ENCODE assay signal across 18 cellular contexts in the genomic region with DNA sequence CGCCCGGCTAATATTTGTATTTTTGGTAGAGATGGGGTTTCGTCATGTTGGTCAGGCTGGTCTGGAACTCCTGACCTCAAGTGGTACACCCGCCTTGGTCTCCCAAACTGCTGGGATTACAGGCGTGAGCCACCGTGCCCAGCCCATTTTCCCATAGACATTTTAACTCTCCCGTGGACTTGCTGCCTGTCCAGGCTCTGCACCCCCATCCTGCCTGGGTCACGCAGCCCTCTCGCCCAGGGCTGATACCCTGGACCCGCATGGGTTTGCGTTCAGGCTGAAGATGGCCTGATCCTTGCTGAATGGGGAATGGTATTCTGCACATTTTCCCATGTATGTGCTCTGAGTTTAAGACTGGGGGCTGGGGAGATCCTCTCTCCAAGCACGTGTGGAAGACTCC.
"Had no signal": no experiment of that assay in that cellular context is flagged by ENCODE, and none has a peak within 500 bp of the region (broad histone marks: within the 10 kb centered on the region; RNA-seq: fewer than 3 reads in every experiment).

No MANE protein-coding gene starts in this region.

- FAIRE-seq: keratinocyte, urothelium cell line had no signal

- H3K27me3 Mint-ChIP-seq: activated naive CD4-positive, alpha-beta T cell treated with anti-CD3 and anti-CD28 coated beads, Interleukin-2, amount 50 U/mL, for 24 hours; natural killer cell treated with Interleukin-12 subunit alpha and Interleukin-12 subunit beta and Interleukin-15 and Interleukin-18, amount 100 ng/mL, for 72 hours had no signal

- H3K27ac Mint-ChIP-seq: activated CD4-positive, alpha-beta memory T cell treated with anti-CD3 and anti-CD28 coated beads for 36 hours; activated CD4-positive, alpha-beta T cell treated with anti-CD3 and anti-CD28 coated beads for 36 hours; natural killer cell treated with Interleukin-12 subunit alpha and Interleukin-12 subunit beta and Interleukin-15 and Interleukin-18, amount 100 ng/mL, for 72 hours; T-helper 17 cell had no signal

- H3K36me3 ChIP-seq: ovary, thyroid gland had no signal

- H3K36me3 Mint-ChIP-seq: activated CD4-positive, alpha-beta memory T cell treated with anti-CD3 and anti-CD28 coated beads for 36 hours; activated naive CD4-positive, alpha-beta T cell treated with anti-CD3 and anti-CD28 coated beads, Interleukin-2, amount 50 U/mL, for 24 hours; natural killer cell treated with Interleukin-12 subunit alpha and Interleukin-12 subunit beta and Interleukin-15 and Interleukin-18, amount 100 ng/mL, for 72 hours had no signal

- H3K9me3 Mint-ChIP-seq: activated CD4-positive, alpha-beta memory T cell treated with anti-CD3 and anti-CD28 coated beads for 36 hours; activated naive CD4-positive, alpha-beta T cell treated with anti-CD3 and anti-CD28 coated beads, Interleukin-2, amount 50 U/mL, for 24 hours; activated T-cell treated with anti-CD3 and anti-CD28 coated beads, Interleukin-2, amount 50 U/mL, for 4 hours; natural killer cell treated with Interleukin-12 subunit alpha and Interleukin-12 subunit beta and Interleukin-15 and Interleukin-18, amount 100 ng/mL, for 72 hours had no signal

- H3K4me3 Mint-ChIP-seq: activated CD4-positive, alpha-beta memory T cell treated with anti-CD3 and anti-CD28 coated beads for 36 hours; activated CD4-positive, alpha-beta T cell treated with anti-CD3 and anti-CD28 coated beads for 36 hours; activated naive CD4-positive, alpha-beta T cell treated with anti-CD3 and anti-CD28 coated beads, Interleukin-2, amount 50 U/mL, for 24 hours; activated T-cell treated with anti-CD3 and anti-CD28 coated beads, Interleukin-2, amount 50 U/mL, for 4 hours; brain; natural killer cell treated with Interleukin-12 subunit alpha and Interleukin-12 subunit beta and Interleukin-15 and Interleukin-18, amount 100 ng/mL, for 72 hours; T-helper 17 cell had no signal

- ATAC-seq: activated CD4-positive, alpha-beta T cell treated with anti-CD3 and anti-CD28 coated beads for 36 hours; activated T-cell treated with anti-CD3 and anti-CD28 coated beads, Interleukin-2, amount 50 U/mL, for 4 hours; natural killer cell treated with Interleukin-12 subunit alpha and Interleukin-12 subunit beta and Interleukin-15 and Interleukin-18, amount 100 ng/mL, for 72 hours; T-helper 17 cell had no signal

- DNase-seq: activated CD4-positive, alpha-beta memory T cell treated with anti-CD3 and anti-CD28 coated beads for 36 hours; activated CD4-positive, alpha-beta T cell treated with anti-CD3 and anti-CD28 coated beads for 36 hours; activated effector memory CD4-positive, alpha-beta T cell treated with anti-CD3 and anti-CD28 coated beads, Interleukin-2, amount 50 U/mL, for 16 hours; activated T-cell treated with anti-CD3 and anti-CD28 coated beads, Interleukin-2, amount 50 U/mL, for 4 hours; effector CD8-positive, alpha-beta T cell; hippocampal formation; left ventricle myocardium superior; mesendoderm; ovary; stimulated activated CD4-positive, alpha-beta T cell treated with anti-CD3 and anti-CD28 coated beads, Interleukin-12 subunit alpha, Interleukin-12 subunit beta, amount 100 ng/mL, for 4 hours; stimulated activated CD4-positive, alpha-beta T cell treated with anti-CD3 and anti-CD28 coated beads, Interleukin-2, amount 100 ng/mL, for 24 hours; T-helper 17 cell; thyroid gland had no signal

- H3K4me3 ChIP-seq: ovary, thyroid gland had no signal

- H3K4me1 Mint-ChIP-seq: activated CD4-positive, alpha-beta T cell treated with anti-CD3 and anti-CD28 coated beads for 36 hours had no signal

- H3K9me3 ChIP-seq: ovary, thyroid gland had no signal

- H3K27me3 ChIP-seq: ovary, thyroid gland had no signal

- H3K27ac ChIP-seq: ovary had no signal
